7 cellular contexts compared by ENCODE assay signal in genomic region chr2:111812970-111813622, GRCh38.
DNase-seq lines count a peak whose midpoint lies in the region; ATAC-seq, FAIRE-seq and TF ChIP-seq lines count a peak whose summit lies in the region.
"Not testable (repeated sequence)": the region's sequence is repeated elsewhere in the genome, so short reads cannot be mapped to it uniquely, and the experiment has no call there.

No MANE protein-coding gene starts in this region.

- H3K4me3 ChIP-seq in BE2C (ENCODE audit: low read depth, low read length); PC-3 (ENCODE audit: low read length); adrenal gland; epithelial cell of esophagus (ENCODE audit: low read length); pancreas: not testable (repeated sequence)

- not testable (repeated sequence) for H3K4me1 ChIP-seq in BE2C; H9 (ENCODE audit: insufficient read depth, low read length); PC-3 (ENCODE audit: insufficient read depth, low read length); adrenal gland (replicated peaks in 1 of 2); pancreas

- not testable (repeated sequence) for H3K27ac Mint-ChIP-seq in H9

- H3K27me3 Mint-ChIP-seq in H9 (ENCODE audit: low read depth): not testable (repeated sequence)

- not testable (repeated sequence) for BruUV-seq in PC-3 (replicated peaks; lab: Mats Ljungman, UMichigan)

- not testable (repeated sequence) for TF ChIP-seq POLR2A in adrenal gland (IDR thresholded peaks at IDR 0.05)

- H3K56ac ChIP-seq in H9 (ENCODE audit: insufficient read length, low read depth, low read length): not testable (repeated sequence)

- H4K20me1 ChIP-seq in H9 (ENCODE audit: control insufficient read depth, insufficient read depth, insufficient read length); PC-3 (ENCODE audit: low read length): not testable (repeated sequence)

- not testable (repeated sequence) for H3K36me3 ChIP-seq in BE2C; PC-3 (ENCODE audit: low read depth, low read length); adrenal gland (replicated peaks in 1 of 2); pancreas

- not testable (repeated sequence) for H2AK5ac ChIP-seq in H9 (ENCODE audit: insufficient read length, low read length)

- TF ChIP-seq CTCF in BE2C (IDR thresholded peaks at IDR 0.05; ENCODE audit: low read depth, low read length) (0 out of 2 replicates have a peak, but pooled peaks have one; percentile 9), H9 (conservative IDR thresholded peaks at IDR 0.05) (peak; percentile 40; the same call in 2 of the 3 replicates), adrenal gland (IDR thresholded peaks at IDR 0.05) (peak in 5 of 6 experiments; percentile 10 to 39 (median 24)), epithelial cell of esophagus (IDR thresholded peaks at IDR 0.05; ENCODE audit: insufficient read depth, low read depth, low read length, missing control alignments) (peak; percentile 16)
- not testable (repeated sequence) for TF ChIP-seq CTCF in PC-3 (conservative IDR thresholded peaks at IDR 0.05; ENCODE audit: low read depth, low read length); pancreas (IDR thresholded peaks at IDR 0.05)

- not testable (repeated sequence) for H2BK15ac ChIP-seq in H9 (ENCODE audit: low read depth, low read length)

- not testable (repeated sequence) for H3T11ph ChIP-seq in H9 (ENCODE audit: low read length)

- not testable (repeated sequence) for H3K79me1 ChIP-seq in H9 (ENCODE audit: insufficient read depth, low read depth, low read length, poor library complexity, severe bottlenecking)

- ATAC-seq in PC-3 (peak; percentile 74), left lobe of liver (peak; percentile 92), pancreas (peak; percentile 46 to 83 (median 79))

- H4K5ac ChIP-seq in H9 (ENCODE audit: insufficient read length, low read depth, low read length): not testable (repeated sequence)

- not testable (repeated sequence) for H3K4me3 Mint-ChIP-seq in H9

- H3K9me3 Mint-ChIP-seq in H9: not testable (repeated sequence)

- not testable (repeated sequence) for H4K91ac ChIP-seq in H9 (ENCODE audit: insufficient read length, low read depth, low read length)

- not testable (repeated sequence) for H3K4me2 ChIP-seq in H9 (ENCODE audit: insufficient read depth, insufficient read length, low read length); PC-3 (ENCODE audit: low read length)

- H3K4me1 Mint-ChIP-seq in H9: not testable (repeated sequence)

- not testable (repeated sequence) for H3K18ac ChIP-seq in H9 (ENCODE audit: insufficient read length, low read depth, low read length)

- H3K27ac ChIP-seq in H9 (ENCODE audit: insufficient read length, low read depth, low read length); PC-3 (ENCODE audit: low read length); adrenal gland; pancreas: not testable (repeated sequence)

- H3F3A ChIP-seq in PC-3 (ENCODE audit: low read length, unreplicated experiment): not testable (repeated sequence)

- not testable (repeated sequence) for H3K9me3 ChIP-seq in BE2C; H9 (ENCODE audit: control insufficient read depth, low read depth, low read length); PC-3 (ENCODE audit: low read length); adrenal gland (replicated peaks in 1 of 3); pancreas

- not testable (repeated sequence) for H3K27me3 ChIP-seq in BE2C; H9 (ENCODE audit: insufficient read depth, low read length); PC-3 (ENCODE audit: low read length); adrenal gland; pancreas

- not testable (repeated sequence) for H3K79me2 ChIP-seq in H9 (ENCODE audit: insufficient read depth, low read length); PC-3 (ENCODE audit: low read length)

- H3K9ac ChIP-seq in H9 (ENCODE audit: extremely low read depth, insufficient read length, low read length); PC-3 (ENCODE audit: low read length): not testable (repeated sequence)

- not testable (repeated sequence) for H2BK12ac ChIP-seq in H9 (ENCODE audit: insufficient read length, low read depth, low read length)

- H3K23ac ChIP-seq in H9 (ENCODE audit: insufficient read length, low read depth, low read length): not testable (repeated sequence)

- no CpG with 5 or more reads among the region's 7 CpGs for whole genome bisulfite sequencing in H9 (ENCODE audit: extremely low coverage, insufficient read length, low lambda C conversion rate)
- WGBS in adrenal gland, 4 donors: 88 to 93% (median 90%) methylated on average over 1 to 4 of the region's 7 CpGs
- 20 to 36% methylated on average over 1 of the region's 7 CpGs for WGBS in pancreas, 2 donors

- not testable (repeated sequence) for H3K9me2 ChIP-seq in PC-3 (replicated peaks; ENCODE audit: low read length)

- peak; percentile 3 for DNase-seq in BE2C
- DNase-seq in H9; PC-3; adrenal gland; epithelial cell of esophagus (ENCODE audit: low read depth); left lobe of liver (ENCODE audit: low spot score); pancreas: not testable (repeated sequence)

- not testable (repeated sequence) for H2AFZ ChIP-seq in H9 (ENCODE audit: low read length); PC-3 (ENCODE audit: low read length)

- POLR2A ChIA-PET in PC-3 (lab: Charles Lee; ENCODE audit: unreplicated experiment): not testable (repeated sequence)

- not testable (repeated sequence) for H4K8ac ChIP-seq in H9 (replicated peaks; ENCODE audit: insufficient read length, low read depth, low read length)

- not testable (repeated sequence) for H2BK20ac ChIP-seq in H9 (ENCODE audit: low read depth, low read length, poor library complexity, severe bottlenecking)

- not testable (repeated sequence) for H3K14ac ChIP-seq in H9 (ENCODE audit: insufficient read depth, low read length)

- H2BK5ac ChIP-seq in H9 (ENCODE audit: insufficient read length, low read length): not testable (repeated sequence)

- not testable (repeated sequence) for H3K23me2 ChIP-seq in H9 (ENCODE audit: insufficient read length, low read depth, low read length, poor library complexity, severe bottlenecking)

- H3K36me3 Mint-ChIP-seq in H9 (ENCODE audit: insufficient read depth in 1 of 3, low read depth in 3 of 3): not testable (repeated sequence)

- CTCF ChIA-PET in PC-3 (lab: Charles Lee): not testable (repeated sequence)

- intact Hi-C loops in PC-3 (cut with micrococcal nuclease); adrenal gland (cut with DNase I); pancreas (cut with DNase I): not testable (repeated sequence)

- H2BK120ac ChIP-seq in H9 (ENCODE audit: low read depth, low read length, poor library complexity, severe bottlenecking): not testable (repeated sequence)

- H3K4ac ChIP-seq in H9 (ENCODE audit: low read depth, low read length): not testable (repeated sequence)

- FAIRE-seq in pancreas (lab: Jason Lieb, UNC): not testable (repeated sequence)
